Comparison of ENCODE assay signal across 9 cellular contexts in genomic region chr5:150777685-150778084, GRCh38. TPM values are rescaled to one million over a fixed set of nuclear protein-coding genes. Genes with fewer than 3 reads are reported as not detected.
DNase-seq lines count a peak whose midpoint lies in the region; ATAC-seq lines count a peak whose summit lies in the region.
"Had no signal": no experiment of that assay in that cellular context is flagged by ENCODE, and none has a peak within 500 bp of the region (broad histone marks: within the 10 kb centered on the region; RNA-seq: fewer than 3 reads in every experiment).

No MANE protein-coding gene starts in this region.

- H3K4me3 Mint-ChIP-seq in T-helper 1 cell treated with Interleukin-12 subunit alpha and Interleukin-12 subunit beta and Interleukin-4 antibody, amounts not matched to agents 30 μg/mL and 1 μg/mL, for 36 hours: peak overlapping the region; percentile 99
- H3K4me3 Mint-ChIP-seq in activated T-helper 2 cell treated with anti-CD3 and anti-CD28 coated beads, Interferon-gamma antibody, Interleukin-2, Interleukin-4, amounts not matched to agents 10 μg/mL and 5 μg/mL and 100 μg/mL, durations not matched to agents 14 hours and 24 hours and 36 hours (ENCODE audit: low read depth): peak overlapping the region; percentile 100
- H3K4me3 Mint-ChIP-seq in immature natural killer cell: peak overlapping the region; percentile 82 to 98 (median 92)

- peaks cover 1% of the 10 kb centered on the region for H3K36me3 Mint-ChIP-seq in T-helper 1 cell treated with Interleukin-12 subunit alpha and Interleukin-12 subunit beta and Interleukin-4 antibody, amounts not matched to agents 30 μg/mL and 1 μg/mL, for 36 hours (ENCODE audit: low read depth)
- peaks cover 18% of the 10 kb centered on the region for H3K36me3 Mint-ChIP-seq in activated T-helper 2 cell treated with anti-CD3 and anti-CD28 coated beads, Interferon-gamma antibody, Interleukin-2, Interleukin-4, amounts not matched to agents 10 μg/mL and 5 μg/mL and 100 μg/mL, durations not matched to agents 14 hours and 24 hours and 36 hours (ENCODE audit: low read depth)
- no peaks in the 10 kb centered on the region for H3K36me3 Mint-ChIP-seq in immature natural killer cell

- H3K27ac ChIP-seq in stomach smooth muscle (ENCODE audit: low read length): peak overlapping the region; percentile 97

- peak overlapping the region; percentile 86 to 96 for H3K9ac ChIP-seq in stomach smooth muscle (ENCODE audit: low read length in 2 of 2)

- H3K27ac Mint-ChIP-seq in T-helper 1 cell treated with Interleukin-12 subunit alpha and Interleukin-12 subunit beta and Interleukin-4 antibody, amounts not matched to agents 30 μg/mL and 1 μg/mL, for 36 hours: peak overlapping the region; percentile 60
- peak overlapping the region; percentile 59 for H3K27ac Mint-ChIP-seq in activated T-helper 2 cell treated with anti-CD3 and anti-CD28 coated beads, Interferon-gamma antibody, Interleukin-2, Interleukin-4, amounts not matched to agents 10 μg/mL and 5 μg/mL and 100 μg/mL, durations not matched to agents 14 hours and 24 hours and 36 hours
- H3K27ac Mint-ChIP-seq in immature natural killer cell: peak overlapping the region; percentile 72 to 84 (median 79)

- DNase-seq in T-helper 1 cell (no peak), immature natural killer cell (no peak), NCI-H1105 treated with DMSO at 0.1 percent for 48 hours (lab: John Stamatoyannopoulos, UW) (no peak)
- DNase-seq in activated T-helper 2 cell treated with anti-CD3 and anti-CD28 coated beads, Interferon-gamma antibody, Interleukin-2, Interleukin-4, amounts not matched to agents 10 μg/mL and 5 μg/mL and 100 μg/mL, durations not matched to agents 14 hours and 24 hours and 36 hours (ENCODE audit: low spot score): no peak
- DNase-seq: 8988T had no signal

- no peaks in the 10 kb centered on the region for H3K9me3 Mint-ChIP-seq in T-helper 1 cell treated with Interleukin-12 subunit alpha and Interleukin-12 subunit beta and Interleukin-4 antibody, amounts not matched to agents 30 μg/mL and 1 μg/mL, for 36 hours
- no peaks in the 10 kb centered on the region for H3K9me3 Mint-ChIP-seq in activated T-helper 2 cell treated with anti-CD3 and anti-CD28 coated beads, Interferon-gamma antibody, Interleukin-2, Interleukin-4, amounts not matched to agents 10 μg/mL and 5 μg/mL and 100 μg/mL, durations not matched to agents 14 hours and 24 hours and 36 hours
- no peaks in the 10 kb centered on the region for H3K9me3 Mint-ChIP-seq in immature natural killer cell

- H3K27me3 ChIP-seq in stomach smooth muscle (ENCODE audit: control insufficient read depth in 1 of 2, insufficient read depth in 2 of 2, low read length in 2 of 2): no peaks in the 10 kb centered on the region

- peaks cover 46% of the 10 kb centered on the region for H3K4me1 ChIP-seq in stomach smooth muscle (ENCODE audit: control insufficient read depth, insufficient read depth, low read length)

- H3K9me3 ChIP-seq in stomach smooth muscle (ENCODE audit: control insufficient read depth in 2 of 2, low read length in 2 of 2): no peaks in the 10 kb centered on the region

- intact Hi-C loops in activated T-helper 2 cell treated with anti-CD3 and anti-CD28 coated beads, Interferon-gamma antibody, Interleukin-2, Interleukin-4, amounts not matched to agents 10 μg/mL and 5 μg/mL and 100 μg/mL, durations not matched to agents 14 hours and 24 hours and 36 hours (cut with micrococcal nuclease): loop anchor here (2.0 kb wide), 2 partner anchors 19 to 35 kb away; partner anchors contain the start of gene DCTN4

- ATAC-seq in GM19467 (IDR thresholded peaks at IDR 0.05; ENCODE audit: unreplicated experiment): no peak
- no peak for ATAC-seq in HG02885 (IDR thresholded peaks at IDR 0.05; ENCODE audit: poor library complexity, unreplicated experiment)

- peaks cover 43% of the 10 kb centered on the region for H3K4me1 Mint-ChIP-seq in T-helper 1 cell treated with Interleukin-12 subunit alpha and Interleukin-12 subunit beta and Interleukin-4 antibody, amounts not matched to agents 30 μg/mL and 1 μg/mL, for 36 hours (ENCODE audit: low read depth)
- peaks cover 60% of the 10 kb centered on the region for H3K4me1 Mint-ChIP-seq in activated T-helper 2 cell treated with anti-CD3 and anti-CD28 coated beads, Interferon-gamma antibody, Interleukin-2, Interleukin-4, amounts not matched to agents 10 μg/mL and 5 μg/mL and 100 μg/mL, durations not matched to agents 14 hours and 24 hours and 36 hours (ENCODE audit: low read depth)
- peaks cover 46% of the 10 kb centered on the region in 2 donors for H3K4me1 Mint-ChIP-seq in immature natural killer cell

- H3K27me3 Mint-ChIP-seq in T-helper 1 cell treated with Interleukin-12 subunit alpha and Interleukin-12 subunit beta and Interleukin-4 antibody, amounts not matched to agents 30 μg/mL and 1 μg/mL, for 36 hours (ENCODE audit: low read depth): no peaks in the 10 kb centered on the region
- no peaks in the 10 kb centered on the region for H3K27me3 Mint-ChIP-seq in activated T-helper 2 cell treated with anti-CD3 and anti-CD28 coated beads, Interferon-gamma antibody, Interleukin-2, Interleukin-4, amounts not matched to agents 10 μg/mL and 5 μg/mL and 100 μg/mL, durations not matched to agents 14 hours and 24 hours and 36 hours (ENCODE audit: low read depth)
- peaks cover 0 to 4% (median 2%) of the 10 kb centered on the region in 3 donors for H3K27me3 Mint-ChIP-seq in immature natural killer cell (ENCODE audit: low read depth in 3 of 3)

- H3K4me3 ChIP-seq in stomach smooth muscle (ENCODE audit: low read length in 2 of 2): peak overlapping the region in 1 of 2 donors; percentile 93

- H3K36me3 ChIP-seq in stomach smooth muscle (ENCODE audit: control insufficient read depth in 2 of 2, insufficient read depth in 2 of 2, low read length in 2 of 2): no peaks in the 10 kb centered on the region

RNA-seq across cellular contexts. Expression of gene SMIM3, which starts 0.9 kb away (rescaled TPM):
- total RNA-seq in activated T-helper 2 cell treated with anti-CD3 and anti-CD28 coated beads, Interferon-gamma antibody, Interleukin-2, Interleukin-4, amounts not matched to agents 10 μg/mL and 5 μg/mL and 100 μg/mL, durations not matched to agents 14 hours and 24 hours and 36 hours: 24.5 and 25.7 TPM in 2 replicates
- 10 to 100 TPM; 20.1 to 32.6 (median 21.7) TPM for polyA plus RNA-seq in immature natural killer cell

RNA-seq across cellular contexts. Expression of gene DCTN4, which starts 18.9 kb away (rescaled TPM):
- total RNA-seq in activated T-helper 2 cell treated with anti-CD3 and anti-CD28 coated beads, Interferon-gamma antibody, Interleukin-2, Interleukin-4, amounts not matched to agents 10 μg/mL and 5 μg/mL and 100 μg/mL, durations not matched to agents 14 hours and 24 hours and 36 hours: 40.9 and 44.7 TPM in 2 replicates
- 10 to 100 TPM in 1 of 3 donors, 1 to 10 TPM in 2; 8.0 to 10.6 (median 9.4) TPM for polyA plus RNA-seq in immature natural killer cell
